Comparison of ENCODE assay signal across 8 cellular contexts in the genomic region with DNA sequence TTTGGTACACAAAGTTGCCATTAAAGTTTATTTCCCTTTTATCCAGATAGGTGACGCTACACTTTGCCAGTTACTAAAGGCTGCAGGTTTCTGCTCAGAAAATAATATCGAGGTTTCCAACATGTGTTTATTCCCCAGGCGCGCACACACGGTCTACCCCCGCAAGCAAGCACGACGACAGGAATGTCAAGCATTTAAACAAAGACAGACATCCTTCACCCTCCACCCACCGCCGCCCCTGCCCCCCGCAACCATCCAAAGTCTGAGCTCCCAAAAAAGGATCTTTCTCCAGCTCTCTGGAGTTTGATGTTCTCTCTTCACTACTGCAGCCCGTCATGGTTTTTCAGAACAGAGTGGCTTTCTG. TPM values are rescaled to one million over a fixed set of nuclear protein-coding genes. Genes with fewer than 3 reads are reported as not detected.
A peak's percentile ranks its signal among the peaks of the same experiment; 100 is the strongest.
DNase-seq lines count a peak whose midpoint lies in the region; ATAC-seq and TF ChIP-seq lines count a peak whose summit lies in the region.

No MANE protein-coding gene starts in this region.

- no peak for DNase-seq in RWPE2 (ENCODE audit: low spot score)
- peak; percentile 32 for DNase-seq in fibroblast of the aortic adventitia (ENCODE audit: low read depth)
- no peak for DNase-seq in sigmoid colon
- no peak for DNase-seq in GF-D8 (lab: John Stamatoyannopoulos, UW)
- no peak for DNase-seq in HuH-7.5 (ENCODE audit: low spot score)

- no peaks in the 10 kb centered on the region for H3K36me3 ChIP-seq in RWPE2 (ENCODE audit: low read depth)
- no peaks in the 10 kb centered on the region for H3K36me3 ChIP-seq in sigmoid colon

- TF ChIP-seq CTCF in RWPE2 (IDR thresholded peaks at IDR 0.05; ENCODE audit: poor library complexity, severe bottlenecking): peak; percentile 67
- TF ChIP-seq CTCF in fibroblast of the aortic adventitia (IDR thresholded peaks at IDR 0.05; ENCODE audit: insufficient read depth, low read length): peak; percentile 22
- peak in 1 of 4 experiments; percentile 28 for TF ChIP-seq CTCF in sigmoid colon (IDR thresholded peaks at IDR 0.05)

- 1 to 3% methylated on average over 12 of the region's 12 CpGs for WGBS in sigmoid colon, 2 donors

- H3K4me1 ChIP-seq in RWPE2 (ENCODE audit: insufficient read depth, poor library complexity, severe bottlenecking) (peaks cover 6% of the 10 kb centered on the region), sigmoid colon (peaks cover 0 to 10% (median 5%) of the 10 kb centered on the region in 4 donors)

- H3K27me3 ChIP-seq in RWPE2 (ENCODE audit: insufficient read depth, poor library complexity, severe bottlenecking) (no peaks in the 10 kb centered on the region), sigmoid colon (peaks cover 0 to 5% (median 0%) of the 10 kb centered on the region in 3 donors)

- no peak for TF ChIP-seq EP300 in sigmoid colon (IDR thresholded peaks at IDR 0.05)

- H3K9me3 ChIP-seq in RWPE2 (ENCODE audit: severe bottlenecking) (no peaks in the 10 kb centered on the region), sigmoid colon (no peaks in the 10 kb centered on the region)

- TF ChIP-seq POLR2A in sigmoid colon (IDR thresholded peaks at IDR 0.05): no peak
- TF ChIP-seq POLR2A in GM18505 (IDR thresholded peaks at IDR 0.05; ENCODE audit: borderline replicate concordance, extremely low read depth, insufficient read depth, insufficient read length): no peak

- intact Hi-C loops in sigmoid colon (cut with DNase I): loop anchor here (10.0 kb wide), 2 partner anchors 426 to 636 kb away; no protein-coding TSS in a partner anchor

- ATAC-seq in RWPE2 (ENCODE audit: low read depth): no peak
- ATAC-seq in GM18505 (IDR thresholded peaks at IDR 0.05; ENCODE audit: unreplicated experiment): no peak
- ATAC-seq in HG03280 (IDR thresholded peaks at IDR 0.05; ENCODE audit: unreplicated experiment): no peak

- peak overlapping the region; percentile 10 for H3K4me3 ChIP-seq in GM08714 (ENCODE audit: low read length)
- H3K4me3 ChIP-seq in RWPE2 (ENCODE audit: severe bottlenecking): peak overlapping the region; percentile 39
- peak overlapping the region; percentile 88 for H3K4me3 ChIP-seq in fibroblast of the aortic adventitia (ENCODE audit: low read depth, low read length)
- H3K4me3 ChIP-seq in sigmoid colon: peak overlapping the region; percentile 62 to 92 (median 80)

- H3K27ac ChIP-seq in RWPE2 (ENCODE audit: poor library complexity, severe bottlenecking): peak overlapping the region; percentile 75
- peak overlapping the region; percentile 78 to 89 (median 84) for H3K27ac ChIP-seq in sigmoid colon

RNA-seq across cellular contexts. Expression of a gene that starts 1.3 kb away (rescaled TPM):
- 63.0 and 172 TPM in 2 replicates for total RNA-seq in fibroblast of the aortic adventitia (ENCODE audit: low replicate concordance)
- total RNA-seq in sigmoid colon: 100 to 1,000 TPM; 156 to 221 (median 196) TPM
- polyA plus RNA-seq in sigmoid colon: 1 to 10 TPM in 1 of 3 donors, under 1 TPM in 2; 0.60 to 4.6 (median 0.92) TPM

Comparison
In these comparisons a context has a peak if more than half of its experiments do, and no peak if none do; other contexts are left out.
1. H3K4me3 ChIP-seq: peak in every context shown above with its lines; median percentile 88 in fibroblast of the aortic adventitia; 80 in sigmoid colon; 39 in RWPE2; 10 in GM08714.